ENCODE assay signal across 1 cellular context in the genomic region with DNA sequence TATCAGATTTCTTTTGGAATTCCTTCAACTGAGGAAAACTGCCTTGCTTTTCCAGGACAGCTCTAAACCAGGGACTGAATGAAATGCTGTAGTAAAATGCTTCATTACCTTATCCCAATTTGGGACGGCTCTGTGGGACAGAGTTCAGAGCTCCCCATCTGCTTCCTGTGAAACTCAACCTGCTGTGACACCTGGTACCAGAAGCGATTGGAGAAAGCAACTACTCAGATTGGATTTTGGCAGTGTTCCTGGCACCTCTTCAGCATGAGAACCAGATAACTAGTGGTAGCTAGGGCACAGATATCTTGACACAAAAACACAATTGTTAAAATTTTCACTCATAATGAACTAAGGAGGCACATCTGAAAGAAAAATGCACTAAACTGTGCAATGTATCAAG.
TF ChIP-seq lines count a peak whose summit lies in the region.

No MANE protein-coding gene starts in this region.

TF ChIP-seq in H1, 55 proteins besides CTCF, POLR2A, EP300 and RAD21 (continued from another document):
- TF ChIP-seq CHD7 (IDR thresholded peaks at IDR 0.05; ENCODE audit: insufficient replicate concordance, low read length) = no peak
- no peak for TF ChIP-seq EGR1 (IDR thresholded peaks at IDR 0.05; ENCODE audit: borderline replicate concordance, low read depth, low read length)
- no peak for TF ChIP-seq KDM5A (IDR thresholded peaks at IDR 0.05; ENCODE audit: low read length)
